Comparison of ENCODE assay signal across 8 cellular contexts in the genomic region with DNA sequence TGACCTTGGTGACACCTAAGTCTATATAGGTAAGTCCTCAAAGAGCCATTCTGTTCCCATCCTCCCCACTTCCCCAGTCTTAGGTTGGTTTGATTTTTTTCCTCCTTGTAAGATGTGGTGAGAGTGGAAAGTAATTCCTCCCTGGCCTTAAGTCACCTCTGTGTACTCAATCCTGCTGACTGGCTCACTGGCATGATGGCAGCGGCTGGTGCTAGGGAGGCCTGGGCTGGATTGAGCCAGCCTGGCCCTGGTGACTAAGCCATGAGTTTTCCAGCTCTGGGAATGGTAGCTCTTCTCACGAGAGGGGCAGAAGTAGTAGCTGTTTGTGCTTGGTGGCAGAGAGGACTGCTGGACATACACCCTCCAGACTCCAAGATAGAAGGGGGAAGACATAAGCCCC. TPM values are rescaled to one million over a fixed set of nuclear protein-coding genes. Genes with fewer than 3 reads are reported as not detected.
DNase-seq lines count a peak whose midpoint lies in the region; ATAC-seq and TF ChIP-seq lines count a peak whose summit lies in the region.

No MANE protein-coding gene starts in this region.

- H3K4me1 ChIP-seq in smooth muscle cell (ENCODE audit: low read depth): peaks cover 15% of the 10 kb centered on the region

- peak overlapping the region; percentile 29 for H3K9ac ChIP-seq in smooth muscle cell (ENCODE audit: low read depth)

- POLR2A ChIA-PET in activated CD4-positive, alpha-beta memory T cell treated with anti-CD3 and anti-CD28 coated beads, Interleukin-2, amount 10 ng/mL, durations not matched to agents 7 days and 5 days (lab: Charles Lee): interaction anchor here (0.8 to 20.5 kb wide), 3 partner anchors 13 to 83 kb away, joined by 3 to 903 read pairs (median 9); a partner anchor contains a TSS

- H3F3A ChIP-seq in smooth muscle cell (ENCODE audit: low read depth): peaks cover 12% of the 10 kb centered on the region

- no peaks in the 10 kb centered on the region for H3K9me3 Mint-ChIP-seq in activated CD4-positive, alpha-beta memory T cell treated with anti-CD3 and anti-CD28 coated beads, Interleukin-2, amount 10 ng/mL, durations not matched to agents 7 days and 5 days

- CTCF ChIA-PET in activated CD4-positive, alpha-beta memory T cell treated with anti-CD3 and anti-CD28 coated beads, Interleukin-2, amount 10 ng/mL, durations not matched to agents 7 days and 5 days (lab: Charles Lee): interaction anchor here (0.6 to 11.0 kb wide), 3 partner anchors 11 to 825 kb away, joined by 3 to 239 read pairs (median 3); a partner anchor contains a TSS

- H3K4me3 Mint-ChIP-seq in activated CD4-positive, alpha-beta memory T cell treated with anti-CD3 and anti-CD28 coated beads, Interleukin-2, amount 10 ng/mL, durations not matched to agents 7 days and 5 days: no peak overlapping the region

- H4K20me1 ChIP-seq in smooth muscle cell (ENCODE audit: low read depth): peaks cover 8% of the 10 kb centered on the region

- no peak overlapping the region for H3K27ac Mint-ChIP-seq in activated CD4-positive, alpha-beta memory T cell treated with anti-CD3 and anti-CD28 coated beads, Interleukin-2, amount 10 ng/mL, durations not matched to agents 7 days and 5 days

- WGBS in smooth muscle cell (ENCODE audit: low lambda C conversion rate): 19% methylated on average over 2 of the region's 2 CpGs

- H3K79me2 ChIP-seq in smooth muscle cell (ENCODE audit: low read depth): peaks cover 20% of the 10 kb centered on the region

- no peaks in the 10 kb centered on the region for H3K27me3 Mint-ChIP-seq in activated CD4-positive, alpha-beta memory T cell treated with anti-CD3 and anti-CD28 coated beads, Interleukin-2, amount 10 ng/mL, durations not matched to agents 7 days and 5 days

- H3K36me3 Mint-ChIP-seq in activated CD4-positive, alpha-beta memory T cell treated with anti-CD3 and anti-CD28 coated beads, Interleukin-2, amount 10 ng/mL, durations not matched to agents 7 days and 5 days (ENCODE audit: low read depth): no peaks in the 10 kb centered on the region

- no peaks in the 10 kb centered on the region for H3K36me3 ChIP-seq in smooth muscle cell (ENCODE audit: low read depth)

- H3K27me3 ChIP-seq in smooth muscle cell (ENCODE audit: low read depth): no peaks in the 10 kb centered on the region

- no peaks in the 10 kb centered on the region for H3K9me3 ChIP-seq in smooth muscle cell (replicated peaks; ENCODE audit: low read depth)

- H3K4me3 ChIP-seq in WI38 (ENCODE audit: low read depth, low read length) (peak overlapping the region; percentile 84), smooth muscle cell (peak overlapping the region; percentile 76)

- peak overlapping the region; percentile 72 for H3K27ac ChIP-seq in smooth muscle cell (ENCODE audit: low read depth)

- peak overlapping the region; percentile 82 for H3K4me2 ChIP-seq in smooth muscle cell

- DNase-seq in GM04504 (ENCODE audit: low read depth) (peak; percentile 75), hepatic stellate cell (ENCODE audit: low spot score) (peak; percentile 94), smooth muscle cell (lab: John Stamatoyannopoulos, UW; ENCODE audit: unreplicated experiment) (peak; percentile 35)
- no peak for DNase-seq in stimulated activated CD4-positive, alpha-beta T cell treated with anti-CD3 and anti-CD28 coated beads, Interleukin-4, amount 100 ng/mL, for 4 hours
- DNase-seq in activated CD4-positive, alpha-beta memory T cell treated with anti-CD3 and anti-CD28 coated beads, Interleukin-2, amount 10 ng/mL, durations not matched to agents 7 days and 5 days: no peak

- H3K4me1 Mint-ChIP-seq in activated CD4-positive, alpha-beta memory T cell treated with anti-CD3 and anti-CD28 coated beads, Interleukin-2, amount 10 ng/mL, durations not matched to agents 7 days and 5 days: peaks cover 36% of the 10 kb centered on the region

- no peak for TF ChIP-seq CTCF in WI38 (IDR thresholded peaks at IDR 0.05; ENCODE audit: low read depth, low read length)
- TF ChIP-seq CTCF in smooth muscle cell (IDR thresholded peaks at IDR 0.05; ENCODE audit: borderline replicate concordance, insufficient read depth, poor library complexity, severe bottlenecking): no peak

- no peak overlapping the region for H2AFZ ChIP-seq in smooth muscle cell (ENCODE audit: low read depth)

- no peak for ATAC-seq in GM19455 (IDR thresholded peaks at IDR 0.05; ENCODE audit: unreplicated experiment)
- ATAC-seq in GM21515 (IDR thresholded peaks at IDR 0.05; ENCODE audit: unreplicated experiment): no peak

RNA-seq across cellular contexts. Expression of a gene that starts 2.5 kb away (rescaled TPM):
- 9.9 and 10.3 TPM in 2 replicates for total RNA-seq in smooth muscle cell
- polyA plus RNA-seq in smooth muscle cell: 25.9 and 27.6 TPM in 2 replicates
- total RNA-seq in activated CD4-positive, alpha-beta memory T cell treated with anti-CD3 and anti-CD28 coated beads, Interleukin-2, amount 10 ng/mL, durations not matched to agents 7 days and 5 days: 1 to 10 TPM; 5.5 to 6.4 TPM

Comparison
In these comparisons a context has a peak if more than half of its experiments do, and no peak if none do; other contexts are left out.
1. DNase-seq: peak in GM04504 (single experiment), hepatic stellate cell (single experiment) and smooth muscle cell (single experiment); none in stimulated activated CD4-positive, alpha-beta T cell treated with anti-CD3 and anti-CD28 coated beads, Interleukin-4, amount 100 ng/mL, for 4 hours (0 of 2) and activated CD4-positive, alpha-beta memory T cell treated with anti-CD3 and anti-CD28 coated beads, Interleukin-2, amount 10 ng/mL, durations not matched to agents 7 days and 5 days (single experiment).